In the genomic region with DNA sequence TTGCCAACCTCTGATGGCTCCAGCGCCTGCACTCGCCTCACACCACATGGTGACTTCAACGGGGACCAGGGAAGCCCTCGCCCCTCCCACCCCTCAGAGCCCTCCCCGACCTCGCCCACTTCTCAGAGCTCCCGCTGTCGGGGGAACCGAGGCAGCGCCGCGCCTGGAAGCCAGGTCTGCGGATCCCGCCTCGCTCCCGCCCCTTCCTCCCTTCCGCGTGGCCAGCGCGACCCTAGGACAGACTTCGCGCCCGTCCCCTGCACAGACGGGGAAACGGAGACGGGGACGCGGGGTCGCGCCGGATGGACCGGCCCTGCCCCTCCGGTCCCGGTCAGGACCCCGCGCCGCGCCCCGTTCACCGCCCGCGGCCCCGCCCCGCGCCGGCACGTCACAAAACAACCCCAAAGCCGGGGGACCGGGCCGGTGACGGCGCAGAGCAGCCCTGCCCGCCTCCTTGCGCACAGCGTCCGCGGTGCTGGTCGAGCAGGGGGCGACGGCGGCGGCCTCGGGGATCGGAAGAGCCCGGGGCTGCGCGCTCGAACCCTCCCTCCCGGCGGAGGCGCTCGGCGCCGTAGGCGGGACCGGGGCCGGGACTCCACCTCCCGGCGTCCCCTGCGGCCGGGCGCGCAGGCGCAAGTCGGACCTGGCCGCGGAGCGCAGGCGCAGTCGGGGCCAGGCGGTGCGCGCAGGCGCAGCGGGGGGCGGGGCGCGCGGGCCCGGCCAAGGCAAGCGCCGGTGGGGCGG, we compare ENCODE assay signal across 8 cellular contexts. TPM values are rescaled to one million over a fixed set of nuclear protein-coding genes. Genes with fewer than 3 reads are reported as not detected.
DNase-seq lines count a peak whose midpoint lies in the region; ATAC-seq and TF ChIP-seq lines count a peak whose summit lies in the region.

No MANE protein-coding gene starts in this region.

- H2AFZ ChIP-seq in parathyroid adenoma, result peak overlapping the region; percentile 97

- H3K9me3 ChIP-seq in ES-I3 (ENCODE audit: control insufficient read depth, insufficient read depth, low read length) (no peaks in the 10 kb centered on the region; the same call in 1 of the 2 replicates), MG63 (no peaks in the 10 kb centered on the region), parathyroid adenoma (ENCODE audit: control insufficient read depth, low read length) (no peaks in the 10 kb centered on the region), tibial artery (no peaks in the 10 kb centered on the region)

- no peaks in the 10 kb centered on the region for H3K9me3 Mint-ChIP-seq in activated naive CD8-positive, alpha-beta T cell treated with anti-CD3 and anti-CD28 coated beads for 36 hours

- peak; percentile 85 for ATAC-seq in Right ventricle myocardium superior (ENCODE audit: poor library complexity)

- H3K4me3 Mint-ChIP-seq in activated naive CD8-positive, alpha-beta T cell treated with anti-CD3 and anti-CD28 coated beads for 36 hours, result peak overlapping the region; percentile 81

- TF ChIP-seq CTCF in parathyroid adenoma (IDR thresholded peaks at IDR 0.05) (no peak), tibial artery (IDR thresholded peaks at IDR 0.05) (peak in 1 of 2 experiments; percentile 44)

- H3K4me1 ChIP-seq in ES-I3 (ENCODE audit: insufficient read depth, low read length) (no peaks in the 10 kb centered on the region), parathyroid adenoma (peaks cover 9% of the 10 kb centered on the region), tibial artery (peaks cover 7 to 38% (median 31%) of the 10 kb centered on the region in 4 donors)

- peaks cover 16% of the 10 kb centered on the region for H3K4me1 Mint-ChIP-seq in activated naive CD8-positive, alpha-beta T cell treated with anti-CD3 and anti-CD28 coated beads for 36 hours

- no peaks in the 10 kb centered on the region for H3K36me3 Mint-ChIP-seq in activated naive CD8-positive, alpha-beta T cell treated with anti-CD3 and anti-CD28 coated beads for 36 hours

- peak; percentile 100 for DNase-seq in H7
- DNase-seq in MG63, result peak; percentile 76
- DNase-seq in SKM-1 (lab: John Stamatoyannopoulos, UW; ENCODE audit: unreplicated experiment), result peak; percentile 59
- peak; percentile 98 for DNase-seq in activated naive CD8-positive, alpha-beta T cell treated with anti-CD3 and anti-CD28 coated beads for 36 hours
- peak; percentile 91 for DNase-seq in Right ventricle myocardium superior
- DNase-seq in tibial artery, result peak; percentile 69 to 91

- peak overlapping the region; percentile 94 for H3K9ac ChIP-seq in ES-I3 (ENCODE audit: low read depth, low read length)
- peak overlapping the region; percentile 85 for H3K9ac ChIP-seq in parathyroid adenoma

- H3K27ac ChIP-seq in parathyroid adenoma, result peak overlapping the region; percentile 81
- H3K27ac ChIP-seq in tibial artery, result peak overlapping the region; percentile 95 to 97

- peak overlapping the region; percentile 85 for H3K27ac Mint-ChIP-seq in activated naive CD8-positive, alpha-beta T cell treated with anti-CD3 and anti-CD28 coated beads for 36 hours

- peak overlapping the region; percentile 70 for H3K4me2 ChIP-seq in parathyroid adenoma (ENCODE audit: low read length)

- H3K4me3 ChIP-seq in H7 (ENCODE audit: insufficient read depth, low read depth, low read length) (peak overlapping the region; percentile 96), MG63 (peak overlapping the region; percentile 59), parathyroid adenoma (ENCODE audit: low read depth, low read length) (peak overlapping the region; percentile 81), tibial artery (peak overlapping the region; percentile 78 to 90)

- no peaks in the 10 kb centered on the region; the same call in 1 of the 2 replicates for H3K27me3 ChIP-seq in H7 (ENCODE audit: control insufficient read depth, insufficient read depth, low read length)
- H3K27me3 ChIP-seq in MG63, result no peaks in the 10 kb centered on the region
- H3K27me3 ChIP-seq in parathyroid adenoma (ENCODE audit: control insufficient read depth, insufficient read depth, low read length), result no peaks in the 10 kb centered on the region
- peaks cover 0 to 2% of the 10 kb centered on the region in 2 donors for H3K27me3 ChIP-seq in tibial artery

- no peaks in the 10 kb centered on the region for H3K36me3 ChIP-seq in ES-I3 (ENCODE audit: insufficient read depth, low read length)
- H3K36me3 ChIP-seq in H7 (replicated peaks; ENCODE audit: control insufficient read depth, insufficient read depth, low read length), result peaks cover 2% of the 10 kb centered on the region
- H3K36me3 ChIP-seq in MG63, result no peaks in the 10 kb centered on the region
- H3K36me3 ChIP-seq in parathyroid adenoma (ENCODE audit: control insufficient read depth, insufficient read depth, low read length), result no peaks in the 10 kb centered on the region
- peaks cover 5 to 12% (median 9%) of the 10 kb centered on the region in 3 donors for H3K36me3 ChIP-seq in tibial artery

- peaks cover 5% of the 10 kb centered on the region for H3K27me3 Mint-ChIP-seq in activated naive CD8-positive, alpha-beta T cell treated with anti-CD3 and anti-CD28 coated beads for 36 hours

- intact Hi-C loops in Right ventricle myocardium superior (cut with DNase I) (no loop called here), tibial artery (cut with DNase I; ENCODE audit: low total_unique reads) (no loop called here)

- H3K79me2 ChIP-seq in parathyroid adenoma, result peaks cover 33% of the 10 kb centered on the region

RNA-seq across cellular contexts. Expression of gene CDC34, which starts 0.4 kb away (rescaled TPM):
- 180 and 192 TPM in 2 replicates for total RNA-seq in H7 (2014; rRNA removed; shearing (Covaris generic))
- 46.3 and 76.3 TPM in 2 replicates for total RNA-seq in MG63 (2014; rRNA removed; shearing (Covaris generic); ENCODE audit: low replicate concordance)
- total RNA-seq in activated naive CD8-positive, alpha-beta T cell treated with anti-CD3 and anti-CD28 coated beads for 36 hours, result 10 to 100 TPM; 46.5 to 48.8 TPM
- total RNA-seq in Right ventricle myocardium superior, result 86.3 TPM

RNA-seq across cellular contexts. Expression of gene GZMM, which starts 12.7 kb away (rescaled TPM):
- total RNA-seq in H7 (2014; rRNA removed; shearing (Covaris generic)), result 0.38 and 1.6 TPM in 2 replicates
- total RNA-seq in MG63 (2014; rRNA removed; shearing (Covaris generic); ENCODE audit: low replicate concordance), result not detected in 2 replicates
- 10 to 100 TPM; 42.0 to 49.0 TPM for total RNA-seq in activated naive CD8-positive, alpha-beta T cell treated with anti-CD3 and anti-CD28 coated beads for 36 hours
- 0.32 TPM for total RNA-seq in Right ventricle myocardium superior

RNA-seq across cellular contexts. Expression of gene TPGS1, which starts 23.9 kb away (rescaled TPM):
- total RNA-seq in H7 (2014; rRNA removed; shearing (Covaris generic)), result 13.7 and 18.1 TPM in 2 replicates
- 22.6 and 27.7 TPM in 2 replicates for total RNA-seq in MG63 (2014; rRNA removed; shearing (Covaris generic); ENCODE audit: low replicate concordance)
- total RNA-seq in activated naive CD8-positive, alpha-beta T cell treated with anti-CD3 and anti-CD28 coated beads for 36 hours, result 10 to 100 TPM in 1 of 2 experiments, 1 to 10 TPM in 1; 9.3 to 10.3 TPM
- 10.8 TPM for total RNA-seq in Right ventricle myocardium superior

RNA-seq across cellular contexts. Expression of gene MADCAM1, which starts 34.9 kb away (rescaled TPM):
- total RNA-seq in H7 (2014; rRNA removed; shearing (Covaris generic)), result 0.70 TPM in 1 of 2 replicates, not detected in the other
- total RNA-seq in MG63 (2014; rRNA removed; shearing (Covaris generic); ENCODE audit: low replicate concordance), result not detected in 2 replicates
- under 1 TPM in 1 of 2 experiments, not detected in 1; 0.21 TPM for total RNA-seq in activated naive CD8-positive, alpha-beta T cell treated with anti-CD3 and anti-CD28 coated beads for 36 hours
- total RNA-seq in Right ventricle myocardium superior, result 0.24 TPM

RNA-seq across cellular contexts. Expression of gene BSG, which starts 41.2 kb away (rescaled TPM):
- 1,035 and 1,167 TPM in 2 replicates for total RNA-seq in H7 (2014; rRNA removed; shearing (Covaris generic))
- total RNA-seq in MG63 (2014; rRNA removed; shearing (Covaris generic); ENCODE audit: low replicate concordance), result 222 and 323 TPM in 2 replicates
- 100 to 1,000 TPM; 167 to 168 TPM for total RNA-seq in activated naive CD8-positive, alpha-beta T cell treated with anti-CD3 and anti-CD28 coated beads for 36 hours
- 1,928 TPM for total RNA-seq in Right ventricle myocardium superior

Comparison
In these comparisons a context has a peak if more than half of its experiments do, and no peak if none do; other contexts are left out.
1. Peak in every context shown above with its lines: DNase-seq, ATAC-seq, H3K4me3 ChIP-seq and H3K27ac ChIP-seq.
2. RNA of gene GZMM, which starts 12.7 kb away (total RNA-seq): 42.0 to 49.0 TPM in activated naive CD8-positive, alpha-beta T cell treated with anti-CD3 and anti-CD28 coated beads for 36 hours; 0.38 to 1.6 TPM in H7, 0.32 TPM in Right ventricle myocardium superior (single experiment) and not detected in MG63; every median in the first group is over 10 times any median in the second.